ENCODE assay signal across 8 cellular contexts in the genomic region with DNA sequence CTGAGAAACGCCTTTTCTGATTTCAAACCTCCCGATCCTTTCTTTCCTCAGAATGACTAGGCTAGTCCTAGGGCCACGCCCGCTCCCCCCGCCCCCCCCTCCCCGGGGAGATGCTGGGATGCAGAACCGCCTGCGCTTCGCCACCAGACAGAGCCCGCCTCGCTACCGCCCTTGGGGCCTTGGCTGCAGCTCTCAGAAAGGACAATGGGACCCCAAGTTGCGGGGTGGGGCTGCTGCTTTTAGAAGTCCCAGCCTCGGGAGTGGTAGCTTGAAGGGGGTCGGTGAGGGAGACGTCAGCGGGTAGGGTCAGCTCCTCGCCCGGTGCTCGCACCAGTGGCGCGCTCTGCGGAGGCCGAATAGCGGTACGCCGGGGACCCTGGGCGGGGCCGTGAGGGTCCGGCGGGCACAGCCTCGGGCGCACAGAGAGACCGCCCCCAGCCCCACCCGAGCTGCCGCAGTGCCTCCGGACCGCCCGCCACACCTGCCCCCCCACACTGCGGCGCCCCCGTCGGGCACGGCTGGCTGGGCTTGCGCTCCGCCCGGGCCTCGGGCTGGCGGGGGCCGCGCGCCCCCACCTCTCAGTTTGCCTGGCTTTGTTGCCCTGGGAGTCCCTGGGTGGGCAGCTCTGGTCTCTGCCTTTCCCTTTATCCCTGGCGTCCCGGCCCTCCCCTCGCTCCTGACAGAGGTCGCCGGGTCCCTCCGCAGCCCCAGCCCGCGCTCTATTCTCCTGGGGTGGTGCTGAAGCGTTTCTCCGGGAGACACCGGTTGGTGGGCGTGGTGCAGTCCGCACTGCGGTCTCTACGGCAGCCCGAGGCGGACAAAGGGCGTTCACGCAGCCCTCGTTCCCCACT. TPM values are rescaled to one million over a fixed set of nuclear protein-coding genes. Genes with fewer than 3 reads are reported as not detected.
A peak's percentile ranks its signal among the peaks of the same experiment; 100 is the strongest.
DNase-seq lines count a peak whose midpoint lies in the region; ATAC-seq and TF ChIP-seq lines count a peak whose summit lies in the region.

No MANE protein-coding gene starts in this region.

- peaks cover 9% of the 10 kb centered on the region for H3K9me3 ChIP-seq in left ventricle myocardium inferior (replicated peaks)
- no peaks in the 10 kb centered on the region for H3K9me3 ChIP-seq in parathyroid adenoma (ENCODE audit: control insufficient read depth, low read length)

- no peak for ATAC-seq in GM21786 (IDR thresholded peaks at IDR 0.05; ENCODE audit: unreplicated experiment)
- no peak for ATAC-seq in activated CD4-positive, CD25-positive, alpha-beta regulatory T cell treated with anti-CD3 and anti-CD28 coated beads, Interleukin-2, amount 50 U/mL, for 24 hours

- H3K4me3 ChIP-seq in left ventricle myocardium inferior (peak overlapping the region; percentile 92), parathyroid adenoma (ENCODE audit: low read depth, low read length) (peak overlapping the region; percentile 52)

- in situ Hi-C loops in GM18951 (cut with MboI; ENCODE audit: low sequenced_read_pairs, unreplicated experiment), result no loop called here

- H3K36me3 ChIP-seq in left ventricle myocardium inferior (no peaks in the 10 kb centered on the region), parathyroid adenoma (ENCODE audit: control insufficient read depth, insufficient read depth, low read length) (no peaks in the 10 kb centered on the region)

- TF ChIP-seq CTCF in left ventricle myocardium inferior (IDR thresholded peaks at IDR 0.05; ENCODE audit: borderline replicate concordance) (no peak), parathyroid adenoma (IDR thresholded peaks at IDR 0.05) (no peak)

- peaks cover 2% of the 10 kb centered on the region for H3K79me2 ChIP-seq in parathyroid adenoma

- H3K27me3 ChIP-seq in left ventricle myocardium inferior (ENCODE audit: low read depth) (no peaks in the 10 kb centered on the region), parathyroid adenoma (ENCODE audit: control insufficient read depth, insufficient read depth, low read length) (no peaks in the 10 kb centered on the region)

- no peak overlapping the region for H3K9ac ChIP-seq in parathyroid adenoma

- H3K27ac ChIP-seq in left ventricle myocardium inferior (replicated peaks) (peak overlapping the region; percentile 89), parathyroid adenoma (peak overlapping the region; percentile 33)

- peak; percentile 36 for TF ChIP-seq POLR2A in GM18951 (IDR thresholded peaks at IDR 0.05; ENCODE audit: extremely low read depth, insufficient read depth, insufficient read length)

- peaks cover 63% of the 10 kb centered on the region for H3K4me1 ChIP-seq in left ventricle myocardium inferior
- no peaks in the 10 kb centered on the region for H3K4me1 ChIP-seq in parathyroid adenoma

- peak overlapping the region; percentile 87 for H2AFZ ChIP-seq in parathyroid adenoma

- H3K4me2 ChIP-seq in parathyroid adenoma (ENCODE audit: low read length), result peak overlapping the region; percentile 70

- DNase-seq in AG20443 (ENCODE audit: low spot score), result peak; percentile 87
- peak; percentile 49 for DNase-seq in NCI-H2171 treated with DMSO at 0.1 percent for 48 hours (lab: John Stamatoyannopoulos, UW)
- DNase-seq in amygdala (lab: John Stamatoyannopoulos, UW), result peak in 54 of 56 donors; percentile 16 to 81 (median 54)
- peak; percentile 87 for DNase-seq in left ventricle myocardium inferior

- intact Hi-C loops in left ventricle myocardium inferior (cut with micrococcal nuclease), result loop anchor here (10.0 kb wide), 1 partner anchor 324 kb away; no protein-coding TSS in a partner anchor

RNA-seq across cellular contexts. Expression of gene MAP1B, which starts 1.1 kb away (rescaled TPM):
- 73.2 TPM for total RNA-seq in left ventricle myocardium inferior
